In genomic region chr2:25021963-25022362, GRCh38 we compare ENCODE assay signal across 27 cellular contexts.
"Had no signal": no experiment of that assay in that cellular context is flagged by ENCODE, and none has a peak within 500 bp of the region (broad histone marks: within the 10 kb centered on the region; RNA-seq: fewer than 3 reads in every experiment).

No MANE protein-coding gene starts in this region.

- H3K4me3 ChIP-seq: pancreas, prostate gland, right lobe of liver, sigmoid colon, skin epidermis, smooth muscle cell, spleen, suprapubic skin, testis, tibial artery, transverse colon, upper lobe of right lung, uterus had no signal

- H3K4me2 ChIP-seq: smooth muscle cell had no signal

- H3K27ac ChIP-seq: neutrophil, pancreas, prostate gland, right lobe of liver, sigmoid colon, skin epidermis, spleen, suprapubic skin, testis, tibial artery, transverse colon, upper lobe of right lung, uterus had no signal

- H3K4me1 ChIP-seq: pancreas, prostate gland, right lobe of liver, sigmoid colon, spleen, suprapubic skin, testis, tibial artery, transverse colon, upper lobe of right lung, uterus had no signal

- DNase-seq: naive thymus-derived CD4-positive, alpha-beta T cell; natural killer cell; nucleus accumbens; pancreas; right cardiac atrium; right lobe of liver; sigmoid colon; spleen; stimulated activated CD4-positive, alpha-beta T cell treated with anti-CD3 and anti-CD28 coated beads, Interleukin-12 subunit alpha, Interleukin-12 subunit beta, amount 100 ng/mL, for 4 hours; stimulated activated CD4-positive, alpha-beta T cell treated with anti-CD3 and anti-CD28 coated beads, Interleukin-1b, Interleukin-23, amount 100 ng/mL, for 48 hours; stimulated activated CD4-positive, alpha-beta T cell treated with anti-CD3 and anti-CD28 coated beads, Interleukin-4, amount 100 ng/mL, for 1 hour; stimulated activated CD4-positive, alpha-beta T cell treated with anti-CD3 and anti-CD28 coated beads, Interleukin-4, amount 100 ng/mL, for 4 hours; stimulated activated CD8-positive, alpha-beta memory T cell treated with anti-CD3 and anti-CD28 coated beads, Interleukin-4, amount 100 ng/mL, for 48 hours; stimulated activated naive CD4-positive, alpha-beta T cell; stimulated activated naive CD8-positive, alpha-beta T cell treated with anti-CD3 and anti-CD28 coated beads, Interleukin-15, amount 100 ng/mL, for 72 hours; stimulated activated naive CD8-positive, alpha-beta T cell treated with anti-CD3 and anti-CD28 coated beads, Interleukin-15, Interleukin-2, amounts not matched to agents 100 U/mL and 50 U/mL, for 24 hours; substantia nigra; testis; tibial artery; transverse colon; upper lobe of right lung; uterus had no signal

- H3K36me3 ChIP-seq: neutrophil, pancreas, prostate gland, right lobe of liver, sigmoid colon, spleen, suprapubic skin, tibial artery, transverse colon, upper lobe of right lung, uterus had no signal

- H3K9me3 ChIP-seq: neutrophil, pancreas, prostate gland, right lobe of liver, sigmoid colon, spleen, suprapubic skin, testis, tibial artery, transverse colon, upper lobe of right lung, uterus had no signal

- H3K27me3 ChIP-seq: pancreas, right lobe of liver, sigmoid colon, spleen, testis, tibial artery, upper lobe of right lung, uterus had no signal
